In the genomic region with DNA sequence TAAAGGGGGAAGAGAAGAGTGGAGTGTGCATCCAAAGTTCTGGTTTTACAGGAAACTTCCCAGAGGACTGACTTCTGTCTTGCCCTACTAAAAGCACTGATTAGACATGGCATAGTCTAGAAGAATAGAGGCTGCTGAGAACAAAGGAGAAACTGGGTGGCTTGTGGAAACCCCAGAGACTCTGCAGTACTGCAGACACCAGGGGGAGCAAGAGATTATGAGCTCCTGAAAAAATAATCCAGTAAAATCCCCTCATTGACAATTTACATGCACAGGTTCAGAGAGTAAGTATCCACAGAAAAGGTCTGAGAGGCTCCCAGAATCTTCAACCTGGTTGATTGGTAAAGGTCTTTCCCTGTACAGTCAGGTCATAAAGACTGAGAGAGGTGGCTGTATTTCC, we compare ENCODE assay signal across 10 cellular contexts. TPM values are rescaled to one million over a fixed set of nuclear protein-coding genes. Genes with fewer than 3 reads are reported as not detected.
DNase-seq lines count a peak whose midpoint lies in the region; ATAC-seq and TF ChIP-seq lines count a peak whose summit lies in the region.
"Had no signal": no experiment of that assay in that cellular context is flagged by ENCODE, and none has a peak within 500 bp of the region (broad histone marks: within the 10 kb centered on the region; RNA-seq: fewer than 3 reads in every experiment).

No MANE protein-coding gene starts in this region.

- H3K4me1 ChIP-seq in liver (ENCODE audit: control insufficient read depth in 4 of 4, insufficient read depth in 4 of 4, low read length in 3 of 4), result no peaks in the 10 kb centered on the region
- H3K4me1 ChIP-seq: right atrium auricular region had no signal

- no peaks in the 10 kb centered on the region for H3K9me3 ChIP-seq in liver (ENCODE audit: control insufficient read depth in 4 of 4, low read length in 3 of 4)

- H3K27ac ChIP-seq in liver (ENCODE audit: low read depth in 1 of 2, low read length in 2 of 2), result no peak overlapping the region
- H3K27ac ChIP-seq: right atrium auricular region had no signal

- H3K4me3 ChIP-seq in liver (ENCODE audit: low read depth in 1 of 3, low read length in 3 of 3), result no peak overlapping the region
- H3K4me3 ChIP-seq: right atrium auricular region had no signal

- H3K9ac ChIP-seq in liver (ENCODE audit: low read depth in 1 of 2, low read length in 2 of 2), result no peak overlapping the region

- POLR2A ChIA-PET in WTC11 (lab: Charles Lee), result no interaction called here

- H3K36me3 ChIP-seq in liver (ENCODE audit: control insufficient read depth in 4 of 4, insufficient read depth in 3 of 4, low read depth in 1 of 4, low read length in 3 of 4), result no peaks in the 10 kb centered on the region
- H3K36me3 ChIP-seq: right atrium auricular region had no signal

- no peaks in the 10 kb centered on the region for H3K27me3 Mint-ChIP-seq in WTC11 (ENCODE audit: low read depth)
- no peaks in the 10 kb centered on the region for H3K27me3 Mint-ChIP-seq in activated naive CD8-positive, alpha-beta T cell treated with anti-CD3 and anti-CD28 coated beads, Interleukin-2, amount 50 U/mL, for 24 hours

- peaks cover 20% of the 10 kb centered on the region for H3K9me3 Mint-ChIP-seq in WTC11
- H3K9me3 Mint-ChIP-seq in activated naive CD8-positive, alpha-beta T cell treated with anti-CD3 and anti-CD28 coated beads, Interleukin-2, amount 50 U/mL, for 24 hours, result peaks cover 6% of the 10 kb centered on the region

- ATAC-seq in WTC11, result peak; percentile 99
- ATAC-seq in activated naive CD8-positive, alpha-beta T cell treated with anti-CD3 and anti-CD28 coated beads, Interleukin-2, amount 50 U/mL, for 24 hours, result no peak

- no peaks in the 10 kb centered on the region for H3K27me3 ChIP-seq in liver (ENCODE audit: control insufficient read depth in 4 of 4, insufficient read depth in 4 of 4, low read length in 3 of 4)
- H3K27me3 ChIP-seq: right atrium auricular region had no signal

- no peaks in the 10 kb centered on the region for H3K4me1 Mint-ChIP-seq in WTC11
- H3K4me1 Mint-ChIP-seq in activated naive CD8-positive, alpha-beta T cell treated with anti-CD3 and anti-CD28 coated beads, Interleukin-2, amount 50 U/mL, for 24 hours, result no peaks in the 10 kb centered on the region

- peaks cover 7% of the 10 kb centered on the region; the same call in 1 of the 2 replicates for H3K36me3 Mint-ChIP-seq in WTC11
- no peaks in the 10 kb centered on the region for H3K36me3 Mint-ChIP-seq in activated naive CD8-positive, alpha-beta T cell treated with anti-CD3 and anti-CD28 coated beads, Interleukin-2, amount 50 U/mL, for 24 hours (ENCODE audit: low read depth)

- CTCF ChIA-PET in WTC11 (lab: Charles Lee), result interaction anchor here (0.5 to 2.1 kb wide), 17 partner anchors 9 to 433 kb away, joined by 3 to 8 read pairs (median 4); no protein-coding TSS in a partner anchor

- TF ChIP-seq CTCF in WTC11 (IDR thresholded peaks at IDR 0.05), result no peak; the same call in none of the 2 replicates
- peak; percentile 35 for TF ChIP-seq CTCF in liver (IDR thresholded peaks at IDR 0.05; ENCODE audit: low read depth, low read length, missing input control)

- H3K4me3 Mint-ChIP-seq in WTC11, result no peak overlapping the region
- no peak overlapping the region for H3K4me3 Mint-ChIP-seq in activated naive CD8-positive, alpha-beta T cell treated with anti-CD3 and anti-CD28 coated beads, Interleukin-2, amount 50 U/mL, for 24 hours
- H3K4me3 Mint-ChIP-seq: activated T-helper 1 cell treated with anti-CD3 and anti-CD28 coated beads, Interleukin-12 subunit alpha, Interleukin-12 subunit beta, Interleukin-2, Interleukin-4 antibody, amounts not matched to agents 30 ng/mL and 10 ng/mL and 1 ng/mL, durations not matched to agents 14 hours and 24 hours and 36 hours had no signal

- peak; percentile 55 to 64 for TF ChIP-seq RAD21 in liver (IDR thresholded peaks at IDR 0.05)

- peak; percentile 35 for DNase-seq in DMS53 (lab: John Stamatoyannopoulos, UW)
- DNase-seq in HK-2 (ENCODE audit: unreplicated experiment), result peak; percentile 6
- DNase-seq in WTC11 (ENCODE audit: low spot score), result peak; percentile 32
- DNase-seq in kidney glomerular epithelial cell (lab: John Stamatoyannopoulos, UW), result no peak
- DNase-seq in stimulated activated CD4-positive, alpha-beta T cell treated with anti-CD3 and anti-CD28 coated beads, Interleukin-1b, Interleukin-23, amount 100 ng/mL, for 48 hours, result no peak
- DNase-seq in activated naive CD8-positive, alpha-beta T cell treated with anti-CD3 and anti-CD28 coated beads, Interleukin-2, amount 50 U/mL, for 24 hours, result no peak
- DNase-seq in activated naive CD4-positive, alpha-beta T cell (lab: John Stamatoyannopoulos, UW), result no peak

- H3K27ac Mint-ChIP-seq in WTC11, result no peak overlapping the region
- no peak overlapping the region for H3K27ac Mint-ChIP-seq in activated naive CD8-positive, alpha-beta T cell treated with anti-CD3 and anti-CD28 coated beads, Interleukin-2, amount 50 U/mL, for 24 hours
- H3K27ac Mint-ChIP-seq: activated T-helper 1 cell treated with anti-CD3 and anti-CD28 coated beads, Interleukin-12 subunit alpha, Interleukin-12 subunit beta, Interleukin-2, Interleukin-4 antibody, amounts not matched to agents 30 ng/mL and 10 ng/mL and 1 ng/mL, durations not matched to agents 14 hours and 24 hours and 36 hours had no signal

TF ChIP-seq in WTC11, 78 proteins besides CTCF, POLR2A, EP300 and RAD21 (continues in another document):
- no peak for TF ChIP-seq NR3C1 (CRISPR knock-in tag; conservative IDR thresholded peaks at IDR 0.05; ENCODE audit: low read depth)
- TF ChIP-seq PRRX2 (CRISPR knock-in tag; IDR thresholded peaks at IDR 0.05), result no peak
- TF ChIP-seq, protein P1, sequence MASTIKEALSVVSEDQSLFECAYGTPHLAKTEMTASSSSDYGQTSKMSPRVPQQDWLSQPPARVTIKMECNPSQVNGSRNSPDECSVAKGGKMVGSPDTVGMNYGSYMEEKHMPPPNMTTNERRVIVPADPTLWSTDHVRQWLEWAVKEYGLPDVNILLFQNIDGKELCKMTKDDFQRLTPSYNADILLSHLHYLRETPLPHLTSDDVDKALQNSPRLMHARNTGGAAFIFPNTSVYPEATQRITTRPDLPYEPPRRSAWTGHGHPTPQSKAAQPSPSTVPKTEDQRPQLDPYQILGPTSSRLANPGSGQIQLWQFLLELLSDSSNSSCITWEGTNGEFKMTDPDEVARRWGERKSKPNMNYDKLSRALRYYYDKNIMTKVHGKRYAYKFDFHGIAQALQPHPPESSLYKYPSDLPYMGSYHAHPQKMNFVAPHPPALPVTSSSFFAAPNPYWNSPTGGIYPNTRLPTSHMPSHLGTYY (CRISPR knock-in tag; IDR thresholded peaks at IDR 0.05), result no peak
- no peak for TF ChIP-seq RELA (CRISPR knock-in tag; IDR thresholded peaks at IDR 0.05; ENCODE audit: borderline replicate concordance)

TF ChIP-seq in liver, 16 proteins besides CTCF, POLR2A, EP300 and RAD21 (continues in another document):
- TF ChIP-seq FOXA1 (IDR thresholded peaks at IDR 0.05), result no peak
- TF ChIP-seq SP1 (IDR thresholded peaks at IDR 0.05), result no peak
- no peak for TF ChIP-seq EGR1 (IDR thresholded peaks at IDR 0.05; ENCODE audit: low read depth in 2 of 2)
- TF ChIP-seq, protein P2, sequence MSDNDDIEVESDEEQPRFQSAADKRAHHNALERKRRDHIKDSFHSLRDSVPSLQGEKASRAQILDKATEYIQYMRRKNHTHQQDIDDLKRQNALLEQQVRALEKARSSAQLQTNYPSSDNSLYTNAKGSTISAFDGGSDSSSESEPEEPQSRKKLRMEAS (IDR thresholded peaks at IDR 0.05), result no peak
- TF ChIP-seq ATF3 (IDR thresholded peaks at IDR 0.05), result no peak
- no peak for TF ChIP-seq JUND (IDR thresholded peaks at IDR 0.05)
- TF ChIP-seq, protein P3, sequence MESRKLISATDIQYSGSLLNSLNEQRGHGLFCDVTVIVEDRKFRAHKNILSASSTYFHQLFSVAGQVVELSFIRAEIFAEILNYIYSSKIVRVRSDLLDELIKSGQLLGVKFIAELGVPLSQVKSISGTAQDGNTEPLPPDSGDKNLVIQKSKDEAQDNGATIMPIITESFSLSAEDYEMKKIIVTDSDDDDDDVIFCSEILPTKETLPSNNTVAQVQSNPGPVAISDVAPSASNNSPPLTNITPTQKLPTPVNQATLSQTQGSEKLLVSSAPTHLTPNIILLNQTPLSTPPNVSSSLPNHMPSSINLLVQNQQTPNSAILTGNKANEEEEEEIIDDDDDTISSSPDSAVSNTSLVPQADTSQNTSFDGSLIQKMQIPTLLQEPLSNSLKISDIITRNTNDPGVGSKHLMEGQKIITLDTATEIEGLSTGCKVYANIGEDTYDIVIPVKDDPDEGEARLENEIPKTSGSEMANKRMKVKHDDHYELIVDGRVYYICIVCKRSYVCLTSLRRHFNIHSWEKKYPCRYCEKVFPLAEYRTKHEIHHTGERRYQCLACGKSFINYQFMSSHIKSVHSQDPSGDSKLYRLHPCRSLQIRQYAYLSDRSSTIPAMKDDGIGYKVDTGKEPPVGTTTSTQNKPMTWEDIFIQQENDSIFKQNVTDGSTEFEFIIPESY (IDR thresholded peaks at IDR 0.05), result no peak
- no peak for TF ChIP-seq GABPA (IDR thresholded peaks at IDR 0.05 in 1 of 2, conservative IDR thresholded peaks at IDR 0.05 in 1 of 2)
- TF ChIP-seq FOXA2 (IDR thresholded peaks at IDR 0.05), result no peak
- no peak for TF ChIP-seq RXRA (IDR thresholded peaks at IDR 0.05)
- no peak for TF ChIP-seq TAF1 (conservative IDR thresholded peaks at IDR 0.05)
- no peak for TF ChIP-seq NR2F2 (IDR thresholded peaks at IDR 0.05)
- TF ChIP-seq YY1 (IDR thresholded peaks at IDR 0.05), result no peak
- no peak for TF ChIP-seq HNF4G (IDR thresholded peaks at IDR 0.05)
- no peak for TF ChIP-seq HNF4A (conservative IDR thresholded peaks at IDR 0.05)

RNA-seq across cellular contexts. Expression of gene CLVS2, which starts 48.7 kb away (rescaled TPM):
- total RNA-seq in WTC11 (2021) (0.46 to 0.90 TPM (median 0.60 TPM) in 3 replicates), liver (under 1 TPM in 1 of 2 donors, not detected in 1; 0.25 TPM)
- not detected for polyA plus RNA-seq in liver
- total RNA-seq: activated T-helper 1 cell treated with anti-CD3 and anti-CD28 coated beads, Interleukin-12 subunit alpha, Interleukin-12 subunit beta, Interleukin-2, Interleukin-4 antibody, amounts not matched to agents 30 ng/mL and 10 ng/mL and 1 ng/mL, durations not matched to agents 14 hours and 24 hours and 36 hours; right atrium auricular region had no signal

Comparison
In these comparisons a context has a peak if more than half of its experiments do, and no peak if none do; other contexts are left out.
1. DNase-seq: peak in DMS53 (single experiment), HK-2 (single experiment) and WTC11 (single experiment); none in kidney glomerular epithelial cell (single experiment), stimulated activated CD4-positive, alpha-beta T cell treated with anti-CD3 and anti-CD28 coated beads, Interleukin-1b, Interleukin-23, amount 100 ng/mL, for 48 hours (single experiment), activated naive CD8-positive, alpha-beta T cell treated with anti-CD3 and anti-CD28 coated beads, Interleukin-2, amount 50 U/mL, for 24 hours (single experiment) and activated naive CD4-positive, alpha-beta T cell (0 of 4).